Comparison of ENCODE assay signal across 9 cellular contexts in the genomic region with DNA sequence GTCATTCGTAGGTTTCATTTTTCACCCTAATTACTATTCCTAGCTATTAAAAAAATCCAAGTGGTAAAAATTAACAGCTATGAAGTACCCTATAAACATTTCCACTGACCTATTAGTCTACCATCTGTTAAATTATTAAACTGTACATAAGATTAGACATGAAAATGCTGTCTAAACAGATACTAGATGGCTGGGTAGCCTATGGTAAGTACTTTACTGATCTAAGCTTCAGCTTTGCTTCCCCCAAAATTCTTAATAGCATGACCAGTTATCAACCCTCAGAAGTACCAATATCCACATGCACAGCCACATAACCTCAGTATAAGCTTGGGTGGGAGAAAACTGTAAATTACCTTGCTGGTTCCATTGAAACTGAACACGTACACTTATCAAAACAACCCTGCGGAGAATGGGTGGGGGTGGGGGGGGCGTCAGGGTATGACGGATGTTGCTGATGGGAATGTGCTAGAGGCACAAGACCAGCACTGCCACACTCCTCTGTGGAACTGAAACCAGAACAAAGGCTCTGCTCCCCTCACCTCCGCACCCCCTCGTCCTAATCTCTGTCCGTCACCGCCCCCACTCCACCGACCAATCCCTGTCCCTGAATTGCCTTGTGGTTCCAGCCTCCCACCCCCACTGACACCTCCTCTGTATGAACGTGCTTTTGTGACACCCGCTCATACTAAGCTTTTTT. TPM values are rescaled to one million over a fixed set of nuclear protein-coding genes. Genes with fewer than 3 reads are reported as not detected.
DNase-seq lines count a peak whose midpoint lies in the region; ATAC-seq and TF ChIP-seq lines count a peak whose summit lies in the region.
"Had no signal": no experiment of that assay in that cellular context is flagged by ENCODE, and none has a peak within 500 bp of the region (broad histone marks: within the 10 kb centered on the region; RNA-seq: fewer than 3 reads in every experiment).

No MANE protein-coding gene starts in this region.

- CTCF ChIA-PET in activated CD4-positive, alpha-beta T cell treated with anti-CD3 and anti-CD28 coated beads, Interleukin-2, amount 10 ng/mL, durations not matched to agents 7 days and 5 days (lab: Charles Lee) = interaction anchor here (0.6 to 1.8 kb wide), 7 partner anchors 9 to 127 kb away, joined by 3 to 6 read pairs (median 4); no protein-coding TSS in a partner anchor

- no peaks in the 10 kb centered on the region for H3K27me3 Mint-ChIP-seq in activated CD4-positive, alpha-beta T cell treated with anti-CD3 and anti-CD28 coated beads, Interleukin-2, amount 10 ng/mL, durations not matched to agents 7 days and 5 days

- H3K27ac Mint-ChIP-seq in activated CD4-positive, alpha-beta T cell treated with anti-CD3 and anti-CD28 coated beads, Interleukin-2, amount 10 ng/mL, durations not matched to agents 7 days and 5 days = peak overlapping the region; percentile 89

- H3K4me1 Mint-ChIP-seq in activated CD4-positive, alpha-beta T cell treated with anti-CD3 and anti-CD28 coated beads, Interleukin-2, amount 10 ng/mL, durations not matched to agents 7 days and 5 days = peaks cover 50% of the 10 kb centered on the region

- POLR2A ChIA-PET in activated CD4-positive, alpha-beta T cell treated with anti-CD3 and anti-CD28 coated beads, Interleukin-2, amount 10 ng/mL, durations not matched to agents 7 days and 5 days (lab: Charles Lee) = no interaction called here

- H3K36me3 ChIP-seq in H7 (replicated peaks; ENCODE audit: control insufficient read depth, insufficient read depth, low read length) = no peaks in the 10 kb centered on the region

- no peak for TF ChIP-seq POLR2A in erythroblast (IDR thresholded peaks at IDR 0.05; ENCODE audit: low read length)

- ATAC-seq in GM19397 (IDR thresholded peaks at IDR 0.05; ENCODE audit: unreplicated experiment) = peak; percentile 47
- ATAC-seq in HG03378 (IDR thresholded peaks at IDR 0.05; ENCODE audit: unreplicated experiment) = peak; percentile 50
- ATAC-seq: left colon had no signal

- in situ Hi-C loops in KBM-7 (cut with MboI; ENCODE audit: low pct_unique_long_range_greater_than_20kb, low sequenced_read_pairs) = no loop called here

- H3K4me3 ChIP-seq in H7 (ENCODE audit: insufficient read depth, low read depth, low read length) = no peak overlapping the region

- H3K36me3 Mint-ChIP-seq in activated CD4-positive, alpha-beta T cell treated with anti-CD3 and anti-CD28 coated beads, Interleukin-2, amount 10 ng/mL, durations not matched to agents 7 days and 5 days (ENCODE audit: low read depth) = peaks cover 6% of the 10 kb centered on the region

- H3K4me3 Mint-ChIP-seq in activated CD4-positive, alpha-beta T cell treated with anti-CD3 and anti-CD28 coated beads, Interleukin-2, amount 10 ng/mL, durations not matched to agents 7 days and 5 days = peak overlapping the region; percentile 7

- DNase-seq in activated CD4-positive, alpha-beta T cell treated with anti-CD3 and anti-CD28 coated beads, Interleukin-2, amount 10 ng/mL, durations not matched to agents 7 days and 5 days = peak; percentile 34
- DNase-seq in erythroblast (lab: John Stamatoyannopoulos, UW) (peak; percentile 81 to 87), H7 (no peak), KBM-7 (no peak), SIG-M5 treated with dmso at 0.1 percent for 504 hours (lab: John Stamatoyannopoulos, UW; ENCODE audit: unreplicated experiment) (no peak)
- DNase-seq in stimulated activated CD4-positive, alpha-beta T cell treated with anti-CD3 and anti-CD28 coated beads, TNF-alpha, amount 100 ng/mL, for 48 hours (ENCODE audit: low read depth in 3 of 3) = peak; percentile 27 to 52 (median 45)

- H3K27me3 ChIP-seq in H7 (ENCODE audit: control insufficient read depth, insufficient read depth, low read length) = no peaks in the 10 kb centered on the region

- H3K9me3 Mint-ChIP-seq in activated CD4-positive, alpha-beta T cell treated with anti-CD3 and anti-CD28 coated beads, Interleukin-2, amount 10 ng/mL, durations not matched to agents 7 days and 5 days = no peaks in the 10 kb centered on the region

RNA-seq across cellular contexts. Expression of a gene that starts 45.3 kb away (rescaled TPM):
- 10 to 100 TPM; 11.2 to 14.3 TPM for total RNA-seq in activated CD4-positive, alpha-beta T cell treated with anti-CD3 and anti-CD28 coated beads, Interleukin-2, amount 10 ng/mL, durations not matched to agents 7 days and 5 days
- total RNA-seq in H7 (2014; rRNA removed; shearing (Covaris generic)) = 31.7 and 35.2 TPM in 2 replicates

Comparison
In these comparisons a context has a peak if more than half of its experiments do, and no peak if none do; other contexts are left out.
1. DNase-seq: peak in activated CD4-positive, alpha-beta T cell treated with anti-CD3 and anti-CD28 coated beads, Interleukin-2, amount 10 ng/mL, durations not matched to agents 7 days and 5 days (single experiment), erythroblast (2 of 2) and stimulated activated CD4-positive, alpha-beta T cell treated with anti-CD3 and anti-CD28 coated beads, TNF-alpha, amount 100 ng/mL, for 48 hours (3 of 3); none in H7 (single experiment), KBM-7 (single experiment) and SIG-M5 treated with dmso at 0.1 percent for 504 hours (single experiment).